In genomic region chr1:197182716-197183115, GRCh38 we compare ENCODE assay signal across 22 cellular contexts.
"Had no signal": no experiment of that assay in that cellular context is flagged by ENCODE, and none has a peak within 500 bp of the region (broad histone marks: within the 10 kb centered on the region; RNA-seq: fewer than 3 reads in every experiment).

No MANE protein-coding gene starts in this region.

- H3K9me3 Mint-ChIP-seq: T-cell had no signal

- H3K9me3 ChIP-seq: Peyer's patch, SJCRH30 had no signal

- H3K4me2 ChIP-seq: PC-9 had no signal

- H3K4me3 ChIP-seq: PC-9, Peyer's patch, SJCRH30 had no signal

- H3K27ac ChIP-seq: PC-9, Peyer's patch, SJCRH30 had no signal

- H3K4me1 ChIP-seq: Peyer's patch, SJCRH30 had no signal

- ATAC-seq: Right ventricle myocardium inferior, SK-N-SH treated with all-trans-retinoic acid at 6 μM for 48 hours, T-cell had no signal

- DNase-seq: KBM-7; NCI-H1105; NCI-H1417; NCI-H146; NCI-H1694 treated with DMSO at 0.1 percent for 48 hours; NCI-H1930; NCI-H2081; NCI-H2107; NCI-H2227 treated with DMSO at 0.1 percent for 48 hours; NCI-H524; NCI-H526 treated with DMSO at 0.1 percent for 48 hours; NCI-H748 treated with DMSO at 0.1 percent for 48 hours; NK-92 treated with Interleukin-12 subunit alpha and Interleukin-12 subunit beta, amount 100 ng/mL, for 24 hours; OCI-M1; PC-9; Peyer's patch; SHP77 treated with DMSO at 0.1 percent for 48 hours; SJCRH30; SW 1271; T-cell had no signal

- H3K27me3 ChIP-seq: Peyer's patch, SJCRH30 had no signal

- H3K4me3 Mint-ChIP-seq: T-cell had no signal

- H3K27me3 Mint-ChIP-seq: T-cell had no signal
